8 cellular contexts compared by ENCODE assay signal in genomic region chr4:108171541-108172230, GRCh38. TPM values are rescaled to one million over a fixed set of nuclear protein-coding genes. Genes with fewer than 3 reads are reported as not detected.
DNase-seq lines count a peak whose midpoint lies in the region; ATAC-seq, FAIRE-seq and TF ChIP-seq lines count a peak whose summit lies in the region.

No MANE protein-coding gene starts in this region.

- TF ChIP-seq CTCF in left ventricle myocardium inferior (IDR thresholded peaks at IDR 0.05; ENCODE audit: borderline replicate concordance): no peak
- no peak for TF ChIP-seq CTCF in vagina (IDR thresholded peaks at IDR 0.05)

- DNase-seq in left ventricle myocardium inferior: no peak
- DNase-seq in Right ventricle myocardium superior: no peak
- DNase-seq in activated naive CD8-positive, alpha-beta T cell treated with anti-CD3 and anti-CD28 coated beads, Interleukin-2, amount 10 ng/mL, durations not matched to agents 7 days and 5 days: peak; percentile 84
- no peak for DNase-seq in natural killer cell treated with Interleukin-12 subunit alpha and Interleukin-12 subunit beta and Interleukin-15 and Interleukin-18, amount 100 ng/mL, for 72 hours (ENCODE audit: low spot score)
- DNase-seq in vagina (ENCODE audit: extremely low spot score in 2 of 2): no peak
- no peak for DNase-seq in RCC 7860 (ENCODE audit: low spot score)

- peaks cover 13% of the 10 kb centered on the region for H3K36me3 Mint-ChIP-seq in activated naive CD8-positive, alpha-beta T cell treated with anti-CD3 and anti-CD28 coated beads, Interleukin-2, amount 10 ng/mL, durations not matched to agents 7 days and 5 days
- H3K36me3 Mint-ChIP-seq in natural killer cell treated with Interleukin-12 subunit alpha and Interleukin-12 subunit beta and Interleukin-15 and Interleukin-18, amount 100 ng/mL, for 72 hours: no peaks in the 10 kb centered on the region

- H3K9me3 Mint-ChIP-seq in activated naive CD8-positive, alpha-beta T cell treated with anti-CD3 and anti-CD28 coated beads, Interleukin-2, amount 10 ng/mL, durations not matched to agents 7 days and 5 days: no peaks in the 10 kb centered on the region
- no peaks in the 10 kb centered on the region for H3K9me3 Mint-ChIP-seq in natural killer cell treated with Interleukin-12 subunit alpha and Interleukin-12 subunit beta and Interleukin-15 and Interleukin-18, amount 100 ng/mL, for 72 hours

- POLR2A ChIA-PET in activated naive CD8-positive, alpha-beta T cell treated with anti-CD3 and anti-CD28 coated beads, Interleukin-2, amount 10 ng/mL, durations not matched to agents 7 days and 5 days (lab: Charles Lee): interaction anchor here (1.0 to 2.3 kb wide), 12 partner anchors 8 to 295 kb away, joined by 3 to 13 read pairs (median 4); no protein-coding TSS in a partner anchor

- H3K27ac Mint-ChIP-seq in activated naive CD8-positive, alpha-beta T cell treated with anti-CD3 and anti-CD28 coated beads, Interleukin-2, amount 10 ng/mL, durations not matched to agents 7 days and 5 days: peak overlapping the region; percentile 87
- no peak overlapping the region for H3K27ac Mint-ChIP-seq in natural killer cell treated with Interleukin-12 subunit alpha and Interleukin-12 subunit beta and Interleukin-15 and Interleukin-18, amount 100 ng/mL, for 72 hours

- ATAC-seq in Right ventricle myocardium superior (ENCODE audit: poor library complexity): no peak
- ATAC-seq in activated naive CD8-positive, alpha-beta T cell treated with anti-CD3 and anti-CD28 coated beads, Interleukin-2, amount 10 ng/mL, durations not matched to agents 7 days and 5 days (ENCODE audit: low read depth): peak; percentile 31
- no peak for ATAC-seq in natural killer cell treated with Interleukin-12 subunit alpha and Interleukin-12 subunit beta and Interleukin-15 and Interleukin-18, amount 100 ng/mL, for 72 hours
- no peak for ATAC-seq in GM21360 (IDR thresholded peaks at IDR 0.05; ENCODE audit: unreplicated experiment)
- no peak for ATAC-seq in HG02970 (IDR thresholded peaks at IDR 0.05; ENCODE audit: low FRiP score, unreplicated experiment)

- H3K4me1 Mint-ChIP-seq in activated naive CD8-positive, alpha-beta T cell treated with anti-CD3 and anti-CD28 coated beads, Interleukin-2, amount 10 ng/mL, durations not matched to agents 7 days and 5 days: peaks cover 44% of the 10 kb centered on the region
- H3K4me1 Mint-ChIP-seq in natural killer cell treated with Interleukin-12 subunit alpha and Interleukin-12 subunit beta and Interleukin-15 and Interleukin-18, amount 100 ng/mL, for 72 hours (ENCODE audit: low read depth in 2 of 2): peaks cover 40 to 46% of the 10 kb centered on the region in 2 donors

- H3K4me1 ChIP-seq in left ventricle myocardium inferior (peaks cover 47% of the 10 kb centered on the region), vagina (peaks cover 22% of the 10 kb centered on the region)

- no peaks in the 10 kb centered on the region for H3K36me3 ChIP-seq in left ventricle myocardium inferior
- no peaks in the 10 kb centered on the region for H3K36me3 ChIP-seq in vagina

- H3K27me3 Mint-ChIP-seq in activated naive CD8-positive, alpha-beta T cell treated with anti-CD3 and anti-CD28 coated beads, Interleukin-2, amount 10 ng/mL, durations not matched to agents 7 days and 5 days: peaks cover 5% of the 10 kb centered on the region
- peaks cover 40 to 50% of the 10 kb centered on the region in 2 donors for H3K27me3 Mint-ChIP-seq in natural killer cell treated with Interleukin-12 subunit alpha and Interleukin-12 subunit beta and Interleukin-15 and Interleukin-18, amount 100 ng/mL, for 72 hours

- H3K4me3 ChIP-seq in left ventricle myocardium inferior (peak overlapping the region; percentile 71), vagina (peak overlapping the region; percentile 54 to 59)

- intact Hi-C loops in left ventricle myocardium inferior (cut with micrococcal nuclease): no loop called here
- intact Hi-C loops in Right ventricle myocardium superior (cut with DNase I): no loop called here
- intact Hi-C loops in vagina (cut with DNase I): no loop called here

- FAIRE-seq in RCC 7860 (lab: Jason Lieb, UNC): no peak

- H3K9me3 ChIP-seq in left ventricle myocardium inferior (replicated peaks) (no peaks in the 10 kb centered on the region), vagina (no peaks in the 10 kb centered on the region)

- peaks cover 100% of the 10 kb centered on the region for H3K27me3 ChIP-seq in left ventricle myocardium inferior (ENCODE audit: low read depth)
- H3K27me3 ChIP-seq in vagina: peaks cover 6% of the 10 kb centered on the region

- no peak for TF ChIP-seq POLR2A in vagina (IDR thresholded peaks at IDR 0.05)

- H3K4me3 Mint-ChIP-seq in activated naive CD8-positive, alpha-beta T cell treated with anti-CD3 and anti-CD28 coated beads, Interleukin-2, amount 10 ng/mL, durations not matched to agents 7 days and 5 days: peak overlapping the region; percentile 99
- H3K4me3 Mint-ChIP-seq in natural killer cell treated with Interleukin-12 subunit alpha and Interleukin-12 subunit beta and Interleukin-15 and Interleukin-18, amount 100 ng/mL, for 72 hours: peak overlapping the region; percentile 42

- H3K27ac ChIP-seq in left ventricle myocardium inferior (replicated peaks) (no peak overlapping the region), vagina (peak overlapping the region; percentile 75)

RNA-seq across cellular contexts. Expression of gene LEF1, which starts 3.0 kb away (rescaled TPM):
- 0.41 TPM for total RNA-seq in left ventricle myocardium inferior
- total RNA-seq in Right ventricle myocardium superior: 0.51 TPM
- total RNA-seq in activated naive CD8-positive, alpha-beta T cell treated with anti-CD3 and anti-CD28 coated beads, Interleukin-2, amount 10 ng/mL, durations not matched to agents 7 days and 5 days: 100 to 1,000 TPM; 281 to 309 TPM
- total RNA-seq in natural killer cell treated with Interleukin-12 subunit alpha and Interleukin-12 subunit beta and Interleukin-15 and Interleukin-18, amount 100 ng/mL, for 72 hours: 10 to 100 TPM in 1 of 2 donors, 1 to 10 TPM in 1; 8.4 to 22.7 TPM
- total RNA-seq in vagina: 12.5 TPM

Comparison
In these comparisons a context has a peak if more than half of its experiments do, and no peak if none do; other contexts are left out.
1. RNA of gene LEF1, which starts 3.0 kb away (total RNA-seq): 281 to 309 TPM in activated naive CD8-positive, alpha-beta T cell treated with anti-CD3 and anti-CD28 coated beads, Interleukin-2, amount 10 ng/mL, durations not matched to agents 7 days and 5 days; 8.4 to 22.7 TPM in natural killer cell treated with Interleukin-12 subunit alpha and Interleukin-12 subunit beta and Interleukin-15 and Interleukin-18, amount 100 ng/mL, for 72 hours, 12.5 TPM in vagina (single experiment), 0.51 TPM in Right ventricle myocardium superior (single experiment) and 0.41 TPM in left ventricle myocardium inferior (single experiment); every median in the first group is over 10 times any median in the second.